Comparison of ENCODE assay signal across 31 cellular contexts in genomic region chr12:18340796-18341195, GRCh38.
"Had no signal": no experiment of that assay in that cellular context is flagged by ENCODE, and none has a peak within 500 bp of the region (broad histone marks: within the 10 kb centered on the region; RNA-seq: fewer than 3 reads in every experiment).

No MANE protein-coding gene starts in this region.

- H3K27ac ChIP-seq: Peyer's patch, VCaP had no signal

- H3K4me1 ChIP-seq: Peyer's patch had no signal

- H3K9me3 ChIP-seq: Peyer's patch had no signal

- H3K36me3 ChIP-seq: Peyer's patch had no signal

- ATAC-seq: activated CD8-positive, alpha-beta memory T cell treated with anti-CD3 and anti-CD28 coated beads, Interleukin-2, amount 10 ng/mL, durations not matched to agents 7 days and 5 days; activated naive CD8-positive, alpha-beta T cell treated with anti-CD3 and anti-CD28 coated beads, Interleukin-2, amount 50 U/mL, for 24 hours; PC-3 had no signal

- DNase-seq: activated B cell treated with CpG ODN at 0.5 μM for 24 hours; activated CD4-positive, alpha-beta memory T cell treated with anti-CD3 and anti-CD28 coated beads, Interleukin-2, amount 10 ng/mL, durations not matched to agents 7 days and 5 days; activated CD4-positive, alpha-beta T cell treated with anti-CD3 and anti-CD28 coated beads for 48 hours; activated CD4-positive, CD25-positive, alpha-beta regulatory T cell treated with anti-CD3 and anti-CD28 coated beads, Interleukin-2, amount 50 U/mL, for 72 hours; activated CD8-positive, alpha-beta memory T cell treated with anti-CD3 and anti-CD28 coated beads for 24 hours; activated CD8-positive, alpha-beta memory T cell treated with anti-CD3 and anti-CD28 coated beads, Interleukin-2, amount 10 ng/mL, durations not matched to agents 7 days and 5 days; activated CD8-positive, alpha-beta memory T cell treated with anti-CD3 and anti-CD28 coated beads, Interleukin-2, amount 50 U/mL, for 48 hours; activated effector memory CD4-positive, alpha-beta T cell treated with Interleukin-2 at 50 U/mL for 16 hours; activated naive CD4-positive, alpha-beta T cell treated with anti-CD3 and anti-CD28 coated beads, Interleukin-2, amount 10 ng/mL, durations not matched to agents 7 days and 5 days; activated naive CD8-positive, alpha-beta T cell treated with anti-CD3 and anti-CD28 coated beads, Interleukin-2, amount 50 U/mL, for 24 hours; activated T-cell treated with anti-CD3 and anti-CD28 coated beads, Interleukin-2, amount 50 U/mL, for 48 hours; anterior cingulate cortex; NCI-H1092 treated with DMSO at 0.1 percent for 48 hours; NCI-H1417; NCI-H146; NCI-H187; NCI-H2029 treated with DMSO at 0.1 percent for 48 hours; NCI-H2107; NCI-H2171; NCI-H510A; NCI-H526; NCI-H748 treated with DMSO at 0.1 percent for 48 hours; NK-92 treated with Interleukin-12 subunit alpha and Interleukin-12 subunit beta, amount 100 ng/mL, for 24 hours; PC-3; Peyer's patch; RPMI8226; SW 1271; T-helper 1 cell; T-helper 2 cell; T-helper 9 cell had no signal

- H3K27me3 ChIP-seq: Peyer's patch had no signal

- H3K4me3 ChIP-seq: Peyer's patch had no signal
